In genomic region chr17:42312035-42312284, GRCh38 we compare ENCODE assay signal across 9 cellular contexts. TPM values are rescaled to one million over a fixed set of nuclear protein-coding genes. Genes with fewer than 3 reads are reported as not detected.
DNase-seq lines count a peak whose midpoint lies in the region; ATAC-seq and TF ChIP-seq lines count a peak whose summit lies in the region.
"Had no signal": no experiment of that assay in that cellular context is flagged by ENCODE, and none has a peak within 500 bp of the region (broad histone marks: within the 10 kb centered on the region; RNA-seq: fewer than 3 reads in every experiment).

No MANE protein-coding gene starts in this region.

- peak overlapping the region in 4 of 8 donors; percentile 24 to 62 (median 37) for H3K4me3 ChIP-seq in spleen
- H3K4me3 ChIP-seq: SJSA1 had no signal

- no peak overlapping the region for H2BK5ac ChIP-seq in H9 (ENCODE audit: insufficient read length, low read length)

- H3K36me3 ChIP-seq in spleen, result peaks cover 0 to 99% (median 63%) of the 10 kb centered on the region in 6 donors

- H3K4me1 Mint-ChIP-seq in H9, result peaks cover 38 to 41% of the 10 kb centered on the region in 2 experiments
- H3K4me1 Mint-ChIP-seq in activated CD4-positive, alpha-beta memory T cell treated with anti-CD3 and anti-CD28 coated beads for 36 hours (ENCODE audit: low read depth), result peaks cover 80% of the 10 kb centered on the region

- no peaks in the 10 kb centered on the region for H3K79me2 ChIP-seq in H9 (ENCODE audit: insufficient read depth, low read length)

- H2AK5ac ChIP-seq in H9 (ENCODE audit: insufficient read length, low read length), result no peak overlapping the region

- no peak overlapping the region for H4K5ac ChIP-seq in H9 (ENCODE audit: insufficient read length, low read depth, low read length)

- H3K18ac ChIP-seq in H9 (ENCODE audit: insufficient read length, low read depth, low read length), result no peak overlapping the region

- no peak overlapping the region for H2BK15ac ChIP-seq in H9 (ENCODE audit: low read depth, low read length)

- H3K4me2 ChIP-seq in H9 (ENCODE audit: insufficient read depth, insufficient read length, low read length), result peak overlapping the region; percentile 17

- H3K36me3 Mint-ChIP-seq in H9 (ENCODE audit: insufficient read depth in 1 of 3, low read depth in 3 of 3), result peaks cover 16 to 36% (median 20%) of the 10 kb centered on the region in 3 experiments
- H3K36me3 Mint-ChIP-seq in activated CD4-positive, alpha-beta memory T cell treated with anti-CD3 and anti-CD28 coated beads for 36 hours, result peaks cover 79% of the 10 kb centered on the region

- no peaks in the 10 kb centered on the region for H4K20me1 ChIP-seq in H9 (ENCODE audit: control insufficient read depth, insufficient read depth, insufficient read length)

- WGBS in H9 (ENCODE audit: extremely low coverage, insufficient read length, low lambda C conversion rate), result no CpG with 5 or more reads among the region's 5 CpGs
- 10 to 14% (median 11%) methylated on average over 4 to 5 of the region's 5 CpGs for WGBS in spleen, 5 donors

- H2AFZ ChIP-seq in H9 (ENCODE audit: low read length), result no peak overlapping the region

- no peak overlapping the region for H3K9ac ChIP-seq in H9 (ENCODE audit: extremely low read depth, insufficient read length, low read length)

- no peak overlapping the region for H3K23ac ChIP-seq in H9 (ENCODE audit: insufficient read length, low read depth, low read length)

- H2BK120ac ChIP-seq in H9 (ENCODE audit: low read depth, low read length, poor library complexity, severe bottlenecking), result no peak overlapping the region

- intact Hi-C loops in activated CD4-positive, alpha-beta memory T cell treated with anti-CD3 and anti-CD28 coated beads for 36 hours (cut with micrococcal nuclease), result loop anchor here (1.0 to 5.0 kb wide), 4 partner anchors 25 to 205 kb away; no protein-coding TSS in a partner anchor
- intact Hi-C loops in spleen (cut with DNase I; ENCODE audit: low total_unique reads), result no loop called here

- H3K9me3 ChIP-seq in H9 (ENCODE audit: control insufficient read depth, low read depth, low read length) (no peaks in the 10 kb centered on the region), spleen (no peaks in the 10 kb centered on the region)
- H3K9me3 ChIP-seq: SJSA1 had no signal

- ATAC-seq in GM18520 (IDR thresholded peaks at IDR 0.05; ENCODE audit: unreplicated experiment) (no peak), HG03457 (IDR thresholded peaks at IDR 0.05; ENCODE audit: unreplicated experiment) (no peak)

- H2BK12ac ChIP-seq in H9 (ENCODE audit: insufficient read length, low read depth, low read length), result no peak overlapping the region

- no peak overlapping the region for H3K4ac ChIP-seq in H9 (ENCODE audit: low read depth, low read length)

- no peak overlapping the region for H3T11ph ChIP-seq in H9 (ENCODE audit: low read length)

- H3K14ac ChIP-seq in H9 (ENCODE audit: insufficient read depth, low read length), result no peak overlapping the region

- H4K91ac ChIP-seq in H9 (ENCODE audit: insufficient read length, low read depth, low read length), result no peak overlapping the region

- H3K27ac Mint-ChIP-seq in H9, result peak overlapping the region in 1 of 3 experiments; percentile 91; a peak in 1 of 7 replicates
- peak overlapping the region; percentile 74 for H3K27ac Mint-ChIP-seq in activated CD4-positive, alpha-beta memory T cell treated with anti-CD3 and anti-CD28 coated beads for 36 hours

- CTCF ChIA-PET in activated CD4-positive, alpha-beta memory T cell treated with anti-CD3 and anti-CD28 coated beads for 36 hours (lab: Charles Lee), result interaction anchor here (0.6 to 12.4 kb wide), 24 partner anchors 10 to 372 kb away, joined by 3 to 234 read pairs (median 4); partner anchors contain the start of genes CAVIN1, NAGLU, NKIRAS2 and STAT3

- no peak for TF ChIP-seq POLR2A in spleen (IDR thresholded peaks at IDR 0.05)

- H3K4me1 ChIP-seq in H9 (ENCODE audit: insufficient read depth, low read length) (peaks cover 2% of the 10 kb centered on the region; the same call in 1 of the 2 replicates), spleen (peaks cover 52 to 70% (median 57%) of the 10 kb centered on the region in 6 donors)
- H3K4me1 ChIP-seq: SJSA1 had no signal

- TF ChIP-seq CTCF in H9 (conservative IDR thresholded peaks at IDR 0.05) (no peak), spleen (IDR thresholded peaks at IDR 0.05 in 8 of 11, conservative IDR thresholded peaks at IDR 0.05 in 3 of 11) (no peak)

- DNase-seq in H9 (no peak), spleen (no peak), mesenteric fat pad (ENCODE audit: low spot score) (no peak), HCEC 1CT (no peak)
- no peak for DNase-seq in activated CD4-positive, alpha-beta memory T cell treated with anti-CD3 and anti-CD28 coated beads for 36 hours

- H3K9me3 Mint-ChIP-seq in H9, result no peaks in the 10 kb centered on the region
- no peaks in the 10 kb centered on the region for H3K9me3 Mint-ChIP-seq in activated CD4-positive, alpha-beta memory T cell treated with anti-CD3 and anti-CD28 coated beads for 36 hours

- no peaks in the 10 kb centered on the region for H3K23me2 ChIP-seq in H9 (ENCODE audit: insufficient read length, low read depth, low read length, poor library complexity, severe bottlenecking)

- H3K27me3 ChIP-seq in H9 (ENCODE audit: insufficient read depth, low read length) (no peaks in the 10 kb centered on the region), layer of hippocampus (ENCODE audit: control insufficient read depth, insufficient read depth, low read length) (no peaks in the 10 kb centered on the region), spleen (replicated peaks in 1 of 7) (no peaks in the 10 kb centered on the region)
- H3K27me3 ChIP-seq: SJSA1 had no signal

- no peak overlapping the region for H4K8ac ChIP-seq in H9 (replicated peaks; ENCODE audit: insufficient read length, low read depth, low read length)

- no peak overlapping the region for H2BK20ac ChIP-seq in H9 (ENCODE audit: low read depth, low read length, poor library complexity, severe bottlenecking)

- H3K27ac ChIP-seq in H9 (ENCODE audit: insufficient read length, low read depth, low read length), result no peak overlapping the region
- H3K27ac ChIP-seq in layer of hippocampus (ENCODE audit: low read depth, low read length), result peak overlapping the region; percentile 63
- peak overlapping the region; percentile 6 to 83 (median 67) for H3K27ac ChIP-seq in spleen
- H3K27ac ChIP-seq: SJSA1 had no signal

- H3K79me1 ChIP-seq in H9 (ENCODE audit: insufficient read depth, low read depth, low read length, poor library complexity, severe bottlenecking), result no peaks in the 10 kb centered on the region

- peak overlapping the region in 1 of 2 experiments; percentile 61; a peak in 2 of 5 replicates for H3K4me3 Mint-ChIP-seq in H9
- H3K4me3 Mint-ChIP-seq in activated CD4-positive, alpha-beta memory T cell treated with anti-CD3 and anti-CD28 coated beads for 36 hours, result peak overlapping the region; percentile 17

- peaks cover 7% of the 10 kb centered on the region for H3K27me3 Mint-ChIP-seq in H9 (ENCODE audit: low read depth)
- no peaks in the 10 kb centered on the region for H3K27me3 Mint-ChIP-seq in activated CD4-positive, alpha-beta memory T cell treated with anti-CD3 and anti-CD28 coated beads for 36 hours

- POLR2A ChIA-PET in activated CD4-positive, alpha-beta memory T cell treated with anti-CD3 and anti-CD28 coated beads for 36 hours (lab: Charles Lee), result interaction anchor here (0.9 to 3.7 kb wide), 10 partner anchors 10 to 108 kb away, joined by 4 to 19 read pairs (median 5); partner anchors contain the start of gene STAT3

- H3K56ac ChIP-seq in H9 (ENCODE audit: insufficient read length, low read depth, low read length), result no peak overlapping the region

RNA-seq across cellular contexts. Expression of gene STAT5A, which starts 23.7 kb away (rescaled TPM):
- 4.3 and 6.4 TPM in 2 replicates for total RNA-seq in H9 (2021)
- total RNA-seq in activated CD4-positive, alpha-beta memory T cell treated with anti-CD3 and anti-CD28 coated beads for 36 hours, result 100 to 1,000 TPM; 211 to 215 TPM
- 100 to 1,000 TPM in 1 of 7 donors, 10 to 100 TPM in 6; 63.7 to 131 (median 76.5) TPM for total RNA-seq in spleen
- polyA plus RNA-seq in spleen, result 10 to 100 TPM; 22.7 to 42.3 (median 28.4) TPM
- 130 TPM for total RNA-seq in mesenteric fat pad

RNA-seq across cellular contexts. Expression of gene STAT5B, which starts 35.8 kb away (rescaled TPM):
- total RNA-seq in H9 (2021), result 42.9 and 46.2 TPM in 2 replicates
- 100 to 1,000 TPM; 192 to 195 TPM for total RNA-seq in activated CD4-positive, alpha-beta memory T cell treated with anti-CD3 and anti-CD28 coated beads for 36 hours
- 100 to 1,000 TPM in 5 of 7 donors, 10 to 100 TPM in 2; 90.2 to 171 (median 103) TPM for total RNA-seq in spleen
- polyA plus RNA-seq in spleen, result 10 to 100 TPM; 26.4 to 34.7 (median 26.4) TPM
- total RNA-seq in mesenteric fat pad, result 106 TPM
